11 cellular contexts compared by ENCODE assay signal in the genomic region with DNA sequence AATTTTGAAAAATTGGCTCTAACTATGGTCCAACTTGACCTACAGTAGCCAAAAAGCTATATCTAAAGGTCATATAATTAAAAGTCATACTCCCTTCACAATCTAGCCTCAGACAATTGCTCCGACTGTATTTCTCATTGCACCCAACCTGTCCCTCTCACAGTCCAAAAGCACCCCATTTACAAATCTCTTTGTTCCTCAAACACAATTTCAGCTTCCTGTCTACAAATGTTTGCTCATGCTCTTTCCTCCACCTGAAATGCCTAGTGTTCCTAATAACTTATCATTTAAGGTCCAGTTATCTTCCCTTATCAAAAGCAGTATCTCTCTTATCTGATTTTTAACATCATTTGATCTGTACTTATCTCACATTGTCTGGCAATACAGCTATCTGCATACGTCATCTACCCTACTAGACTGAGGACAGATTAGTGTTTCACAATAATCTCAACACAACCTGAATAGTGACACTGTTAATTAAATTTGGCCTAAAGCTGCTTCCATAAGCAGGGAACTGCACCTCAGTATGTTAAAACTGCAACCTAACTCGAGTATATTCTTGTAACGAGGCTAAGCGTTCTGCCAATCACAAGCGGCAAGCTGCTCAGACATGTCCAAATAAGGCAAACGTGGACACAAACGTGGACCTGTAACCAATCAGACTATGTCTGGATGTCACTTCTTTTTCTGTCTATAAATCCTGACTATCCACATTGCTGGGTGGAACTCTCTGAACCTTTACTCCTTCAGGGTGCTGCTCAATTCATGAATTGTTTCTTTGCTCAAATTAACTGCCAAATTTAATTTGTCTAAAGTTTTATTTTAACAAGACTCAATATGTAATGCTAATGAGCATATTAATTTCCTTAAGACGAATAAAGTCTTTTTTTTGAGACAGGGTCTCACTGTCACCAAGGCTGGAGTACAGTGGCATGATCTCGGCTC. TPM values are rescaled to one million over a fixed set of nuclear protein-coding genes. Genes with fewer than 3 reads are reported as not detected.
DNase-seq lines count a peak whose midpoint lies in the region; ATAC-seq and TF ChIP-seq lines count a peak whose summit lies in the region.
"Had no signal": no experiment of that assay in that cellular context is flagged by ENCODE, and none has a peak within 500 bp of the region (broad histone marks: within the 10 kb centered on the region; RNA-seq: fewer than 3 reads in every experiment).

No MANE protein-coding gene starts in this region.

- H3K4me1 Mint-ChIP-seq in activated T-cell treated with anti-CD3 and anti-CD28 coated beads, Interleukin-2, amount 50 U/mL, for 72 hours (ENCODE audit: low read depth) = peaks cover 91% of the 10 kb centered on the region
- peaks cover 90% of the 10 kb centered on the region for H3K4me1 Mint-ChIP-seq in activated B cell treated with CpG ODN at 0.5 μM for 24 hours
- H3K4me1 Mint-ChIP-seq in stimulated activated naive CD8-positive, alpha-beta T cell treated with anti-CD3 and anti-CD28 coated beads, Interleukin-15, amount 100 ng/mL, for 72 hours = peaks cover 90% of the 10 kb centered on the region

- peaks cover 7 to 11% of the 10 kb centered on the region in 2 donors for H3K36me3 Mint-ChIP-seq in activated T-cell treated with anti-CD3 and anti-CD28 coated beads, Interleukin-2, amount 50 U/mL, for 72 hours (ENCODE audit: insufficient read depth in 2 of 2)
- peaks cover 15% of the 10 kb centered on the region for H3K36me3 Mint-ChIP-seq in activated B cell treated with CpG ODN at 0.5 μM for 24 hours (ENCODE audit: low read depth)

- ATAC-seq in activated T-cell treated with anti-CD3 and anti-CD28 coated beads, Interleukin-2, amount 50 U/mL, for 72 hours (replicated peaks in 1 of 2) = peak in 1 of 2 donors; percentile 40
- no peak for ATAC-seq in activated B cell treated with CpG ODN at 0.5 μM for 24 hours (ENCODE audit: low read depth)
- ATAC-seq in left colon = peak; percentile 46
- ATAC-seq in stimulated activated naive CD8-positive, alpha-beta T cell treated with anti-CD3 and anti-CD28 coated beads, Interleukin-15, amount 100 ng/mL, for 72 hours = no peak
- no peak for ATAC-seq in HG02973 (IDR thresholded peaks at IDR 0.05; ENCODE audit: unreplicated experiment)
- ATAC-seq in GM18909 (IDR thresholded peaks at IDR 0.05; ENCODE audit: poor library complexity, unreplicated experiment) = no peak

- no peaks in the 10 kb centered on the region for H3K27me3 Mint-ChIP-seq in activated T-cell treated with anti-CD3 and anti-CD28 coated beads, Interleukin-2, amount 50 U/mL, for 72 hours (ENCODE audit: low read depth)
- H3K27me3 Mint-ChIP-seq in activated B cell treated with CpG ODN at 0.5 μM for 24 hours = no peaks in the 10 kb centered on the region
- H3K27me3 Mint-ChIP-seq in stimulated activated naive CD8-positive, alpha-beta T cell treated with anti-CD3 and anti-CD28 coated beads, Interleukin-15, amount 100 ng/mL, for 72 hours = no peaks in the 10 kb centered on the region
- H3K27me3 Mint-ChIP-seq: activated naive CD8-positive, alpha-beta T cell treated with anti-CD3 and anti-CD28 coated beads, Interleukin-2, amount 10 ng/mL, durations not matched to agents 7 days and 5 days had no signal

- POLR2A ChIA-PET in activated B cell treated with CpG ODN at 0.5 μM for 24 hours (lab: Charles Lee) = interaction anchor here (0.6 to 2.3 kb wide), 3 partner anchors 13 to 236 kb away, joined by 3 to 10 read pairs (median 10); no protein-coding TSS in a partner anchor

- CTCF ChIA-PET in activated B cell treated with CpG ODN at 0.5 μM for 24 hours (lab: Charles Lee) = interaction anchor here (1.8 kb wide), 1 partner anchor 11 kb away, joined by 4 read pairs; no protein-coding TSS in a partner anchor

- peak overlapping the region; percentile 81 for H3K27ac Mint-ChIP-seq in activated T-cell treated with anti-CD3 and anti-CD28 coated beads, Interleukin-2, amount 50 U/mL, for 72 hours
- H3K27ac Mint-ChIP-seq in activated B cell treated with CpG ODN at 0.5 μM for 24 hours = peak overlapping the region; percentile 25
- H3K27ac Mint-ChIP-seq in stimulated activated naive CD8-positive, alpha-beta T cell treated with anti-CD3 and anti-CD28 coated beads, Interleukin-15, amount 100 ng/mL, for 72 hours = no peak overlapping the region

- H3K9me3 Mint-ChIP-seq in activated T-cell treated with anti-CD3 and anti-CD28 coated beads, Interleukin-2, amount 50 U/mL, for 72 hours = peaks cover 3 to 8% of the 10 kb centered on the region in 2 donors
- H3K9me3 Mint-ChIP-seq in activated B cell treated with CpG ODN at 0.5 μM for 24 hours = no peaks in the 10 kb centered on the region
- peaks cover 7% of the 10 kb centered on the region in 2 donors for H3K9me3 Mint-ChIP-seq in stimulated activated naive CD8-positive, alpha-beta T cell treated with anti-CD3 and anti-CD28 coated beads, Interleukin-15, amount 100 ng/mL, for 72 hours

- DNase-seq in activated T-cell treated with anti-CD3 and anti-CD28 coated beads, Interleukin-2, amount 50 U/mL, for 72 hours = no peak
- DNase-seq in activated T-cell treated with anti-CD3 and anti-CD28 coated beads, Interleukin-2, amount 50 U/mL, for 1 hour = no peak
- DNase-seq in activated B cell treated with CpG ODN at 0.5 μM for 24 hours = no peak
- no peak for DNase-seq in left colon
- DNase-seq in stimulated activated naive CD8-positive, alpha-beta T cell treated with anti-CD3 and anti-CD28 coated beads, Interleukin-15, amount 100 ng/mL, for 72 hours = no peak
- DNase-seq in activated CD4-positive, CD25-positive, alpha-beta regulatory T cell treated with anti-CD3 and anti-CD28 coated beads, Interleukin-2, amount 50 U/mL, for 72 hours = no peak
- DNase-seq: activated naive CD8-positive, alpha-beta T cell treated with anti-CD3 and anti-CD28 coated beads, Interleukin-2, amount 10 ng/mL, durations not matched to agents 7 days and 5 days; GOT3; MV-4-11 had no signal

- H3K4me3 Mint-ChIP-seq in activated T-cell treated with anti-CD3 and anti-CD28 coated beads, Interleukin-2, amount 50 U/mL, for 72 hours = peak overlapping the region in 1 of 2 donors; percentile 75
- peak overlapping the region; percentile 7 for H3K4me3 Mint-ChIP-seq in activated B cell treated with CpG ODN at 0.5 μM for 24 hours
- peak overlapping the region; percentile 5 to 6 for H3K4me3 Mint-ChIP-seq in stimulated activated naive CD8-positive, alpha-beta T cell treated with anti-CD3 and anti-CD28 coated beads, Interleukin-15, amount 100 ng/mL, for 72 hours
- H3K4me3 Mint-ChIP-seq: activated naive CD8-positive, alpha-beta T cell treated with anti-CD3 and anti-CD28 coated beads, Interleukin-2, amount 10 ng/mL, durations not matched to agents 7 days and 5 days had no signal

- intact Hi-C loops in activated B cell treated with CpG ODN at 0.5 μM for 24 hours (cut with micrococcal nuclease) = loop anchor here (1.0 kb wide), 1 partner anchor 7 kb away; no protein-coding TSS in a partner anchor
- intact Hi-C loops in left colon (cut with DNase I, micrococcal nuclease) = no loop called here

- TF ChIP-seq CTCF in activated B cell treated with CpG ODN at 0.5 μM for 24 hours (IDR thresholded peaks at IDR 0.05) = no peak

RNA-seq across cellular contexts. Expression of a gene that starts 15.9 kb away (rescaled TPM):
- 100 to 1,000 TPM in 1 of 2 donors, 10 to 100 TPM in 1; 70.3 to 103 TPM for total RNA-seq in activated T-cell treated with anti-CD3 and anti-CD28 coated beads, Interleukin-2, amount 50 U/mL, for 72 hours
- total RNA-seq in activated B cell treated with CpG ODN at 0.5 μM for 24 hours = 118 and 139 TPM in 2 replicates
- total RNA-seq in left colon = 100 to 1,000 TPM; 130 to 149 TPM

Comparison
In these comparisons a context has a peak if more than half of its experiments do, and no peak if none do; other contexts are left out.
1. H3K27ac Mint-ChIP-seq: peak in activated T-cell treated with anti-CD3 and anti-CD28 coated beads, Interleukin-2, amount 50 U/mL, for 72 hours (single experiment) and activated B cell treated with CpG ODN at 0.5 μM for 24 hours (single experiment); none in stimulated activated naive CD8-positive, alpha-beta T cell treated with anti-CD3 and anti-CD28 coated beads, Interleukin-15, amount 100 ng/mL, for 72 hours (0 of 2).